ENCODE assay signal across 17 cellular contexts in the genomic region with DNA sequence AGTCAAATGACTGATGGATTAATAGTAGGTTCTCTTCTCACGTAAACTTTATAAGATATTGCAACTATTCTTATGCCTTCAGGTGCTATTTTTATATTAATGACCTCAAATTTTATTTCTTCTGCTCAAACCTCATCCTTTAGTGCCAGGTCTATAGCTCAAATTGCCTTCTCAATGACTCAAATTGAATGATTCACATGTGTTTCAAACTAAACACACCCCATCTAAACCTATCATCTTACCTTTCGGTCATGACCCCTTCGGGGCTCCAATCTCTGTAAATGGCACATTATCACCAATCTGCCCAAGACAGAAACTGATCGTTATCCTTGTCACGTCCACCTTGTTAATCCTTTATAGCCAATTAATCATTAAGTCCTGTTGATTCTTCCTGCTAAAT. TPM values are rescaled to one million over a fixed set of nuclear protein-coding genes. Genes with fewer than 3 reads are reported as not detected.
DNase-seq lines count a peak whose midpoint lies in the region; ATAC-seq, FAIRE-seq and TF ChIP-seq lines count a peak whose summit lies in the region.
"Had no signal": no experiment of that assay in that cellular context is flagged by ENCODE, and none has a peak within 500 bp of the region (broad histone marks: within the 10 kb centered on the region; RNA-seq: fewer than 3 reads in every experiment).

No MANE protein-coding gene starts in this region.

- peaks cover 6% of the 10 kb centered on the region; the same call in 1 of the 2 replicates for H3K27me3 Mint-ChIP-seq in HFFc6 (ENCODE audit: insufficient read depth)
- peaks cover 3 to 17% (median 8%) of the 10 kb centered on the region in 5 donors for H3K27me3 Mint-ChIP-seq in naive thymus-derived CD8-positive, alpha-beta T cell

- H3K9me3 ChIP-seq in IMR-90 (ENCODE audit: control insufficient read depth, insufficient read depth, low read length) (peaks cover 8% of the 10 kb centered on the region), OCI-LY3 (ENCODE audit: insufficient read depth, low read length) (no peaks in the 10 kb centered on the region), keratinocyte (ENCODE audit: control insufficient read depth, low read depth, low read length) (no peaks in the 10 kb centered on the region)
- H3K9me3 ChIP-seq: BE2C had no signal

- H3K27ac ChIP-seq in IMR-90 (ENCODE audit: insufficient read depth, low read length): no peak overlapping the region
- peak overlapping the region; percentile 88 for H3K27ac ChIP-seq in OCI-LY3 (ENCODE audit: low read length)
- H3K27ac ChIP-seq in keratinocyte (ENCODE audit: control insufficient read depth, insufficient read depth, low read length): no peak overlapping the region
- H3K27ac ChIP-seq: C4-2B, HL-60 had no signal

- DNase-seq in ELR (ENCODE audit: low read depth) (peak; percentile 9), IMR-90 (peak; percentile 3), keratinocyte (ENCODE audit: low read depth, low spot score) (no peak), HFFc6 (no peak)
- no peak for DNase-seq in naive thymus-derived CD8-positive, alpha-beta T cell
- DNase-seq: BE2C; CD4-positive, alpha-beta memory T cell; DMS79; KBM-7 had no signal

- peak; percentile 46 for FAIRE-seq in keratinocyte (lab: Jason Lieb, UNC)
- FAIRE-seq: A204.1, G401.6 had no signal

- H3K4me2 ChIP-seq in IMR-90 (ENCODE audit: low read depth, low read length): no peak overlapping the region
- H3K4me2 ChIP-seq in OCI-LY3 (ENCODE audit: low read length): peak overlapping the region; percentile 58
- no peak overlapping the region for H3K4me2 ChIP-seq in keratinocyte (ENCODE audit: control insufficient read depth, extremely low read depth, insufficient read depth, low read depth, low read length)

- TF ChIP-seq CTCF in IMR-90 (conservative IDR thresholded peaks at IDR 0.05; ENCODE audit: low read depth, low read length) (no peak), OCI-LY3 (IDR thresholded peaks at IDR 0.05; ENCODE audit: low read depth, low read length) (no peak), keratinocyte (optimal IDR thresholded peaks at IDR 0.05 in 1 of 3, IDR thresholded peaks at IDR 0.05 in 1 of 3, conservative IDR thresholded peaks at IDR 0.05 in 1 of 3; ENCODE audit: extremely low read depth in 1 of 3, insufficient read depth in 2 of 3, low read length in 3 of 3) (no peak), HFFc6 (IDR thresholded peaks at IDR 0.05) (no peak)

- ATAC-seq in IMR-90 (ENCODE audit: low read depth) (no peak), GM21390 (IDR thresholded peaks at IDR 0.05; ENCODE audit: unreplicated experiment) (no peak)
- no peak for ATAC-seq in naive thymus-derived CD8-positive, alpha-beta T cell
- ATAC-seq: HCT116 had no signal

- H4K20me1 ChIP-seq in IMR-90 (ENCODE audit: insufficient read depth, low read length): no peaks in the 10 kb centered on the region
- H4K20me1 ChIP-seq in OCI-LY3 (ENCODE audit: insufficient read depth, low read length): no peaks in the 10 kb centered on the region
- no peaks in the 10 kb centered on the region for H4K20me1 ChIP-seq in keratinocyte (ENCODE audit: control insufficient read depth, extremely low read depth, insufficient read depth, low read length)

- POLR2A ChIA-PET in IMR-90 (lab: Charles Lee; ENCODE audit: unreplicated experiment): no interaction called here
- POLR2A ChIA-PET in naive thymus-derived CD8-positive, alpha-beta T cell (lab: Charles Lee): no interaction called here

- H3K36me3 Mint-ChIP-seq in HFFc6 (ENCODE audit: low read depth): peaks cover 13% of the 10 kb centered on the region
- peaks cover 0 to 18% (median 2%) of the 10 kb centered on the region in 3 donors for H3K36me3 Mint-ChIP-seq in naive thymus-derived CD8-positive, alpha-beta T cell
- H3K36me3 Mint-ChIP-seq: CD4-positive, alpha-beta memory T cell had no signal

- H3K14ac ChIP-seq in IMR-90 (replicated peaks; ENCODE audit: low read depth, low read length): no peak overlapping the region

- H2AFZ ChIP-seq in IMR-90 (replicated peaks; ENCODE audit: low read length, poor library complexity) (no peak overlapping the region), OCI-LY3 (ENCODE audit: low read depth, low read length) (no peak overlapping the region), keratinocyte (ENCODE audit: control insufficient read depth, low read length) (no peak overlapping the region)

- no peak overlapping the region for H2AK9ac ChIP-seq in IMR-90 (replicated peaks; ENCODE audit: low read depth, low read length, poor library complexity)

- intact Hi-C loops in IMR-90 (cut with micrococcal nuclease): no loop called here

- H3K9me3 Mint-ChIP-seq in HFFc6: peaks cover 13% of the 10 kb centered on the region
- peaks cover 0 to 21% (median 7%) of the 10 kb centered on the region in 9 donors for H3K9me3 Mint-ChIP-seq in naive thymus-derived CD8-positive, alpha-beta T cell

- no peaks in the 10 kb centered on the region for H3K4me1 ChIP-seq in IMR-90 (ENCODE audit: control insufficient read depth, insufficient read depth, low read length)
- H3K4me1 ChIP-seq in OCI-LY3 (ENCODE audit: low read length): peaks cover 40% of the 10 kb centered on the region
- H3K4me1 ChIP-seq in keratinocyte (ENCODE audit: control insufficient read depth, extremely low read depth, insufficient read depth, low read length): peaks cover 5% of the 10 kb centered on the region
- H3K4me1 ChIP-seq: BE2C had no signal

- H3K27me3 ChIP-seq in IMR-90 (ENCODE audit: control insufficient read depth, insufficient read depth, low read length) (no peaks in the 10 kb centered on the region), OCI-LY3 (ENCODE audit: low read depth, low read length) (no peaks in the 10 kb centered on the region), keratinocyte (ENCODE audit: control insufficient read depth, extremely low read depth, insufficient read depth, low read length) (no peaks in the 10 kb centered on the region)
- H3K27me3 ChIP-seq: BE2C had no signal

- no peak for TF ChIP-seq POLR2A in IMR-90 (IDR thresholded peaks at IDR 0.05; ENCODE audit: low read depth, low read length)

- no peak overlapping the region for H3K18ac ChIP-seq in IMR-90 (ENCODE audit: low read depth, low read length)

- no peak overlapping the region for H2BK5ac ChIP-seq in IMR-90 (ENCODE audit: low read depth, low read length, poor library complexity, severe bottlenecking)

- no peak overlapping the region for H2BK15ac ChIP-seq in IMR-90 (ENCODE audit: low read depth, low read length)

- no peak overlapping the region for H4K91ac ChIP-seq in IMR-90 (ENCODE audit: insufficient read depth, low read depth, low read length)

- no peaks in the 10 kb centered on the region for H3K79me1 ChIP-seq in IMR-90 (ENCODE audit: low read depth in 1 of 2, low read length in 2 of 2)

- 67% methylated on average over 2 of the region's 5 CpGs; no CpG with 5 or more reads in 1 of the 2 experiments for WGBS in IMR-90 (ENCODE audit: extremely low coverage in 2 of 2, insufficient read length in 1 of 2), 2 experiments

- H2BK120ac ChIP-seq in IMR-90 (ENCODE audit: low read depth, low read length): no peak overlapping the region

- H3K36me3 ChIP-seq in IMR-90 (ENCODE audit: control insufficient read depth, insufficient read depth, low read length): no peaks in the 10 kb centered on the region
- peaks cover 8% of the 10 kb centered on the region for H3K36me3 ChIP-seq in OCI-LY3 (replicated peaks; ENCODE audit: low read depth, low read length)
- no peaks in the 10 kb centered on the region for H3K36me3 ChIP-seq in keratinocyte (ENCODE audit: control insufficient read depth in 2 of 2, extremely low read depth in 1 of 2, insufficient read depth in 2 of 2, low read length in 2 of 2)
- H3K36me3 ChIP-seq: BE2C had no signal

- no TSS peak for BruUV-seq in IMR-90 (replicated peaks; lab: Mats Ljungman, UMichigan)

- no peak overlapping the region for H3K56ac ChIP-seq in IMR-90 (ENCODE audit: extremely low read depth, insufficient read depth, low read length)

- H2BK20ac ChIP-seq in IMR-90 (ENCODE audit: low read depth, low read length): no peak overlapping the region

- H3K4me1 Mint-ChIP-seq in HFFc6 (ENCODE audit: low read depth): peaks cover 7% of the 10 kb centered on the region
- H3K4me1 Mint-ChIP-seq in naive thymus-derived CD8-positive, alpha-beta T cell: no peaks in the 10 kb centered on the region
- H3K4me1 Mint-ChIP-seq: CD4-positive, alpha-beta memory T cell had no signal

- H3K9ac ChIP-seq in IMR-90 (ENCODE audit: low read depth, low read length) (no peak overlapping the region), OCI-LY3 (ENCODE audit: low read length) (peak overlapping the region; percentile 30; the same call in 1 of the 2 replicates), keratinocyte (ENCODE audit: control insufficient read depth, extremely low read depth, insufficient read depth, low read length) (no peak overlapping the region)

- no peak overlapping the region for H3K4me3 ChIP-seq in IMR-90 (ENCODE audit: insufficient read depth, low read depth, low read length)
- 0 out of 2 replicates have a peak overlapping the region, but pooled peaks have one; percentile 8 for H3K4me3 ChIP-seq in OCI-LY3 (ENCODE audit: low read length)
- H3K4me3 ChIP-seq in keratinocyte (ENCODE audit: control insufficient read depth in 2 of 3, extremely low read depth in 1 of 3, insufficient read depth in 2 of 3, low read depth in 1 of 3, low read length in 3 of 3): no peak overlapping the region

- in situ Hi-C loops in IMR-90 (cut with MboI; ENCODE audit: low sequenced_read_pairs): no loop called here

- TF ChIP-seq RAD21 in IMR-90 (IDR thresholded peaks at IDR 0.05; ENCODE audit: low read length): no peak

- no peak overlapping the region for H2AK5ac ChIP-seq in IMR-90 (ENCODE audit: low read depth, low read length)

- H3K9me1 ChIP-seq in IMR-90 (ENCODE audit: insufficient read depth, low read length) (no peaks in the 10 kb centered on the region), keratinocyte (ENCODE audit: control insufficient read depth, extremely low read depth, insufficient read depth, low read length) (no peaks in the 10 kb centered on the region)

- no peak overlapping the region for H3K27ac Mint-ChIP-seq in HFFc6
- H3K27ac Mint-ChIP-seq in naive thymus-derived CD8-positive, alpha-beta T cell: no peak overlapping the region
- H3K27ac Mint-ChIP-seq: CD4-positive, alpha-beta memory T cell had no signal

- no peak overlapping the region for H3K4me3 Mint-ChIP-seq in HFFc6
- no peak overlapping the region for H3K4me3 Mint-ChIP-seq in naive thymus-derived CD8-positive, alpha-beta T cell
- H3K4me3 Mint-ChIP-seq: CD4-positive, alpha-beta memory T cell had no signal

- no peak overlapping the region for H3K23ac ChIP-seq in IMR-90 (ENCODE audit: low read depth, low read length)

- no peak overlapping the region for H4K8ac ChIP-seq in IMR-90 (ENCODE audit: low read depth in 2 of 2, low read length in 2 of 2)

- no peak overlapping the region for H3K4ac ChIP-seq in IMR-90 (ENCODE audit: low read depth, low read length)

- CTCF ChIA-PET in IMR-90 (lab: Yijun Ruan, JAX): no interaction called here

- dilution Hi-C loops in IMR-90 (cut with HindIII; ENCODE audit: low sequenced_read_pairs, unreplicated experiment): no loop called here
- dilution Hi-C loops in keratinocyte (cut with MboI; ENCODE audit: extremely low pct_ligation_motif_present, low sequenced_read_pairs): no loop called here

- H3K79me2 ChIP-seq in OCI-LY3 (ENCODE audit: low read length): no peaks in the 10 kb centered on the region
- H3K79me2 ChIP-seq in keratinocyte (ENCODE audit: control insufficient read depth, insufficient read depth, low read length): no peaks in the 10 kb centered on the region

- no peak overlapping the region for H4K5ac ChIP-seq in IMR-90 (ENCODE audit: low read depth, low read length)

RNA-seq across cellular contexts. Expression of a gene that starts 22.0 kb away (rescaled TPM):
- not detected in 2 replicates for total RNA-seq in IMR-90 (2012; rRNA removed)
- polyA plus RNA-seq in IMR-90 (2012; rRNA removed) (not detected in 2 replicates), keratinocyte (not detected in 3 replicates)
- polyA plus RNA-seq in IMR-90 (2012; cell fraction: cytosol; rRNA removed): not detected in 2 replicates
- polyA plus RNA-seq in IMR-90 (2012; cell fraction: nucleus; rRNA removed; ENCODE audit: low replicate concordance): not detected in 2 replicates
- polyA plus RNA-seq in keratinocyte (2011; ENCODE audit: low read depth): not detected
- polyA plus RNA-seq in keratinocyte (2011; cell fraction: cytosol; rRNA removed): not detected in 2 replicates
- polyA plus RNA-seq in keratinocyte (2011; cell fraction: nucleus; rRNA removed): not detected in 2 replicates
- not detected in 2 replicates for polyA plus RNA-seq in keratinocyte (2012; ENCODE audit: low replicate concordance)
- polyA minus RNA-seq in keratinocyte: not detected in 3 replicates
- not detected for polyA minus RNA-seq in keratinocyte (2011; cell fraction: cytosol; rRNA and poly(A)+ RNA removed)
- polyA minus RNA-seq in keratinocyte (2011; cell fraction: nucleus; rRNA and poly(A)+ RNA removed): not detected in 2 replicates
- total RNA-seq in HFFc6 (2021; fragmentation: NEBNext Ultra II Directional; extraction: Animal tissue kit (Norgen Biotek cat#: 25700)): not detected
- not detected for total RNA-seq in naive thymus-derived CD8-positive, alpha-beta T cell
- not detected for polyA plus RNA-seq in naive thymus-derived CD8-positive, alpha-beta T cell
- total RNA-seq: CD4-positive, alpha-beta memory T cell had no signal
- polyA plus RNA-seq: AG04450; CD4-positive, alpha-beta memory T cell had no signal

RNA-seq across cellular contexts. Expression of a gene that starts 55.7 kb away (rescaled TPM):
- not detected in 2 replicates for total RNA-seq in IMR-90 (2012; rRNA removed)
- polyA plus RNA-seq in IMR-90 (2012; rRNA removed) (not detected in 2 replicates), keratinocyte (0.03 to 0.08 TPM in 2 of 3 replicates, not detected in the other)
- not detected in 2 replicates for polyA plus RNA-seq in IMR-90 (2012; cell fraction: cytosol; rRNA removed)
- not detected in 2 replicates for polyA plus RNA-seq in IMR-90 (2012; cell fraction: nucleus; rRNA removed; ENCODE audit: low replicate concordance)
- polyA plus RNA-seq in keratinocyte (2011; ENCODE audit: low read depth): not detected
- polyA plus RNA-seq in keratinocyte (2011; cell fraction: cytosol; rRNA removed): not detected in 2 replicates
- 0.05 TPM in 1 of 2 replicates, not detected in the other for polyA plus RNA-seq in keratinocyte (2011; cell fraction: nucleus; rRNA removed)
- polyA plus RNA-seq in keratinocyte (2012; ENCODE audit: low replicate concordance): not detected in 2 replicates
- polyA minus RNA-seq in keratinocyte: not detected in 3 replicates
- polyA minus RNA-seq in keratinocyte (2011; cell fraction: cytosol; rRNA and poly(A)+ RNA removed): not detected
- polyA minus RNA-seq in keratinocyte (2011; cell fraction: nucleus; rRNA and poly(A)+ RNA removed): not detected in 2 replicates
- total RNA-seq in HFFc6 (2021; fragmentation: NEBNext Ultra II Directional; extraction: Animal tissue kit (Norgen Biotek cat#: 25700)): not detected
- under 1 TPM; 0.18 to 0.22 TPM for total RNA-seq in naive thymus-derived CD8-positive, alpha-beta T cell
- not detected for polyA plus RNA-seq in naive thymus-derived CD8-positive, alpha-beta T cell
- polyA plus RNA-seq: AG04450; CD4-positive, alpha-beta memory T cell had no signal

RNA-seq across cellular contexts. Expression of a gene that starts 59.1 kb away (rescaled TPM):
- total RNA-seq in IMR-90 (2012; rRNA removed): 4.2 and 7.0 TPM in 2 replicates
- polyA plus RNA-seq in IMR-90 (2012; rRNA removed) (4.0 and 4.5 TPM in 2 replicates), keratinocyte (6.8 to 10.5 TPM (median 7.1 TPM) in 3 replicates)
- 3.2 and 4.8 TPM in 2 replicates for polyA plus RNA-seq in IMR-90 (2012; cell fraction: cytosol; rRNA removed)
- 2.0 TPM in 2 replicates for polyA plus RNA-seq in IMR-90 (2012; cell fraction: nucleus; rRNA removed; ENCODE audit: low replicate concordance)
- 1.2 TPM for polyA plus RNA-seq in keratinocyte (2011; ENCODE audit: low read depth)
- 10.3 and 12.2 TPM in 2 replicates for polyA plus RNA-seq in keratinocyte (2011; cell fraction: cytosol; rRNA removed)
- 5.4 and 6.6 TPM in 2 replicates for polyA plus RNA-seq in keratinocyte (2011; cell fraction: nucleus; rRNA removed)
- polyA plus RNA-seq in keratinocyte (2012; ENCODE audit: low replicate concordance): 3.7 and 5.4 TPM in 2 replicates
- 7.4 to 10.8 TPM (median 10.1 TPM) in 3 replicates for polyA minus RNA-seq in keratinocyte
- 5.0 TPM for polyA minus RNA-seq in keratinocyte (2011; cell fraction: cytosol; rRNA and poly(A)+ RNA removed)
- polyA minus RNA-seq in keratinocyte (2011; cell fraction: nucleus; rRNA and poly(A)+ RNA removed): 5.8 and 11.2 TPM in 2 replicates
- total RNA-seq in HFFc6 (2021; fragmentation: NEBNext Ultra II Directional; extraction: Animal tissue kit (Norgen Biotek cat#: 25700)): 1 to 10 TPM; 1.8 to 3.1 (median 2.4) TPM
- 1 to 10 TPM; 2.2 to 3.1 TPM for total RNA-seq in naive thymus-derived CD8-positive, alpha-beta T cell
- 1 to 10 TPM; 2.6 to 3.8 (median 3.7) TPM for polyA plus RNA-seq in naive thymus-derived CD8-positive, alpha-beta T cell

Comparison
In these comparisons a context has a peak if more than half of its experiments do, and no peak if none do; other contexts are left out.
1. DNase-seq: peak in ELR (single experiment) and IMR-90 (single experiment); none in keratinocyte (single experiment), HFFc6 (single experiment) and naive thymus-derived CD8-positive, alpha-beta T cell (0 of 10).